Comparison of ENCODE assay signal across 1 cellular context in the genomic region with DNA sequence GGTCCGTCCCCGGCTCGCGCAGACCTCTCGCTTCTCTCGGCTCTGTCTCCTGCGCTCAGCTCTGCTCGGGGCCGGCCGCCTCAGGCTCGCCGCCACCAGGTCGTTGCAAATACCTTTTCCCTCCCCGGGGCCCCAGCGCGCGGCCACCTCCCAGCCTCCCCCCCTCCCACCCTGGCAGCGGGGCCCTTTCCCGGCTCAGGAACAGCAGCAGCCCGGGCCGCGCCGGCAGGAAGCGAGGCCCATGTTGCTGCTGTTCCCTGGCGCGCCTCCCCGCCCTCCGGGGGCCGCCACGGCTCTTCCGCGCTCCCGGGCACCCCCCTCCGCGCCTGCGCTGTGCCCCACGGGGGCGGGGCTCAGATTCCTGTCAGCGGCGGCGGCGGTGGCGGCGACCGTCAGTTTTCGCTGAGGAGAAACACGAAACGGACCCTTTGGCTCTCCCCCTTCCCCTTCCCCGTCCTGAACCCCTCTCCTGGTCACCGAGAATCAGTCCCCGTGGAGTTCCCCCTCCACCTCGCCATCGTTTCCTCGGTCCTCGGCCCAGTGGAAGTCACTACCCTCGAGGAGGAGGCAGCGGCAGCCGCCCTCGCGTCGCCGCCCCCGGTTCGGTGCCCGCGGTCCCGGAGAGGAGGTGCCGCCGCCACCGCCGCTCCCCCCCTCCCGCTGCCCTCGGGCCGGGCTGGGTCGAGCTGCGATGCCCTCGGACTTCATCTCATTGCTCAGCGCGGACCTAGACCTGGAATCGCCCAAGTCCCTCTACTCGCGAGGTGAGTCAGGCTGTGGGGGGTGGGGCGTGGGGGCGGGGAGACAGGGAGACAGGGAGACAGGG.
TF ChIP-seq lines count a peak whose summit lies in the region.

A gene with protein sequence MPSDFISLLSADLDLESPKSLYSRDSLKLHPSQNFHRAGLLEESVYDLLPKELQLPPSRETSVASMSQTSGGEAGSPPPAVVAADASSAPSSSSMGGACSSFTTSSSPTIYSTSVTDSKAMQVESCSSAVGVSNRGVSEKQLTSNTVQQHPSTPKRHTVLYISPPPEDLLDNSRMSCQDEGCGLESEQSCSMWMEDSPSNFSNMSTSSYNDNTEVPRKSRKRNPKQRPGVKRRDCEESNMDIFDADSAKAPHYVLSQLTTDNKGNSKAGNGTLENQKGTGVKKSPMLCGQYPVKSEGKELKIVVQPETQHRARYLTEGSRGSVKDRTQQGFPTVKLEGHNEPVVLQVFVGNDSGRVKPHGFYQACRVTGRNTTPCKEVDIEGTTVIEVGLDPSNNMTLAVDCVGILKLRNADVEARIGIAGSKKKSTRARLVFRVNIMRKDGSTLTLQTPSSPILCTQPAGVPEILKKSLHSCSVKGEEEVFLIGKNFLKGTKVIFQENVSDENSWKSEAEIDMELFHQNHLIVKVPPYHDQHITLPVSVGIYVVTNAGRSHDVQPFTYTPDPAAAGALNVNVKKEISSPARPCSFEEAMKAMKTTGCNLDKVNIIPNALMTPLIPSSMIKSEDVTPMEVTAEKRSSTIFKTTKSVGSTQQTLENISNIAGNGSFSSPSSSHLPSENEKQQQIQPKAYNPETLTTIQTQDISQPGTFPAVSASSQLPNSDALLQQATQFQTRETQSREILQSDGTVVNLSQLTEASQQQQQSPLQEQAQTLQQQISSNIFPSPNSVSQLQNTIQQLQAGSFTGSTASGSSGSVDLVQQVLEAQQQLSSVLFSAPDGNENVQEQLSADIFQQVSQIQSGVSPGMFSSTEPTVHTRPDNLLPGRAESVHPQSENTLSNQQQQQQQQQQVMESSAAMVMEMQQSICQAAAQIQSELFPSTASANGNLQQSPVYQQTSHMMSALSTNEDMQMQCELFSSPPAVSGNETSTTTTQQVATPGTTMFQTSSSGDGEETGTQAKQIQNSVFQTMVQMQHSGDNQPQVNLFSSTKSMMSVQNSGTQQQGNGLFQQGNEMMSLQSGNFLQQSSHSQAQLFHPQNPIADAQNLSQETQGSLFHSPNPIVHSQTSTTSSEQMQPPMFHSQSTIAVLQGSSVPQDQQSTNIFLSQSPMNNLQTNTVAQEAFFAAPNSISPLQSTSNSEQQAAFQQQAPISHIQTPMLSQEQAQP (N-terminal part only) (plus strand): TSS at position 356 of the 826 bp plus-strand sequence. CDS start 336 bp downstream, at position 692.

TF ChIP-seq in HepG2, 621 proteins besides CTCF, POLR2A, EP300 and RAD21 (continued from another document and continues in another):
- TF ChIP-seq ZNF407 (CRISPR knock-in tag; IDR thresholded peaks at IDR 0.05; ENCODE audit: not compliant biosample characterization), result peak; percentile 94
- 0 out of 2 replicates have a peak, but pooled peaks have one; percentile 65 for TF ChIP-seq ZFP41 (CRISPR knock-in tag; IDR thresholded peaks at IDR 0.05; ENCODE audit: borderline replicate concordance)
- TF ChIP-seq CEBPZ (IDR thresholded peaks at IDR 0.05; ENCODE audit: low read length), result no peak
- TF ChIP-seq TBX3 (IDR thresholded peaks at IDR 0.05; ENCODE audit: borderline replicate concordance), result peak; percentile 20; the same call in 1 of the 2 replicates
- peak; percentile 27; the same call in 1 of the 2 replicates for TF ChIP-seq HMG20B (CRISPR knock-in tag; conservative IDR thresholded peaks at IDR 0.05)
- TF ChIP-seq ZNF841 (CRISPR knock-in tag; IDR thresholded peaks at IDR 0.05; ENCODE audit: borderline replicate concordance), result peak; percentile 85; the same call in 1 of the 2 replicates
- TF ChIP-seq, protein P1, sequence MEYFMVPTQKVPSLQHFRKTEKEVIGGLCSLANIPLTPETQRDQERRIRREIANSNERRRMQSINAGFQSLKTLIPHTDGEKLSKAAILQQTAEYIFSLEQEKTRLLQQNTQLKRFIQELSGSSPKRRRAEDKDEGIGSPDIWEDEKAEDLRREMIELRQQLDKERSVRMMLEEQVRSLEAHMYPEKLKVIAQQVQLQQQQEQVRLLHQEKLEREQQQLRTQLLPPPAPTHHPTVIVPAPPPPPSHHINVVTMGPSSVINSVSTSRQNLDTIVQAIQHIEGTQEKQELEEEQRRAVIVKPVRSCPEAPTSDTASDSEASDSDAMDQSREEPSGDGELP (IDR thresholded peaks at IDR 0.05; ENCODE audit: borderline replicate concordance, low read depth), result peak; percentile 61; the same call in 1 of the 2 replicates
- TF ChIP-seq, protein P2, sequence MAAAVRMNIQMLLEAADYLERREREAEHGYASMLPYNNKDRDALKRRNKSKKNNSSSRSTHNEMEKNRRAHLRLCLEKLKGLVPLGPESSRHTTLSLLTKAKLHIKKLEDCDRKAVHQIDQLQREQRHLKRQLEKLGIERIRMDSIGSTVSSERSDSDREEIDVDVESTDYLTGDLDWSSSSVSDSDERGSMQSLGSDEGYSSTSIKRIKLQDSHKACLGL (CRISPR knock-in tag; IDR thresholded peaks at IDR 0.05), result no peak; the same call in none of the 2 replicates
- TF ChIP-seq ZNF318 (CRISPR knock-in tag; IDR thresholded peaks at IDR 0.05), result peak; percentile 86; the same call in 1 of the 2 replicates
- TF ChIP-seq SYNCRIP (IDR thresholded peaks at IDR 0.05; ENCODE audit: insufficient read depth, low read depth, low read length), result no peak
- TF ChIP-seq, protein P3, sequence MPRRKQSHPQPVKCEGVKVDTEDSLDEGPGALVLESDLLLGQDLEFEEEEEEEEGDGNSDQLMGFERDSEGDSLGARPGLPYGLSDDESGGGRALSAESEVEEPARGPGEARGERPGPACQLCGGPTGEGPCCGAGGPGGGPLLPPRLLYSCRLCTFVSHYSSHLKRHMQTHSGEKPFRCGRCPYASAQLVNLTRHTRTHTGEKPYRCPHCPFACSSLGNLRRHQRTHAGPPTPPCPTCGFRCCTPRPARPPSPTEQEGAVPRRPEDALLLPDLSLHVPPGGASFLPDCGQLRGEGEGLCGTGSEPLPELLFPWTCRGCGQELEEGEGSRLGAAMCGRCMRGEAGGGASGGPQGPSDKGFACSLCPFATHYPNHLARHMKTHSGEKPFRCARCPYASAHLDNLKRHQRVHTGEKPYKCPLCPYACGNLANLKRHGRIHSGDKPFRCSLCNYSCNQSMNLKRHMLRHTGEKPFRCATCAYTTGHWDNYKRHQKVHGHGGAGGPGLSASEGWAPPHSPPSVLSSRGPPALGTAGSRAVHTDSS (CRISPR knock-in tag; conservative IDR thresholded peaks at IDR 0.05), result no peak
